Comparison of ENCODE assay signal across 9 cellular contexts in genomic region chr11:15074206-15075161, GRCh38. TPM values are rescaled to one million over a fixed set of nuclear protein-coding genes. Genes with fewer than 3 reads are reported as not detected.
DNase-seq lines count a peak whose midpoint lies in the region; ATAC-seq and TF ChIP-seq lines count a peak whose summit lies in the region.
"Had no signal": no experiment of that assay in that cellular context is flagged by ENCODE, and none has a peak within 500 bp of the region (broad histone marks: within the 10 kb centered on the region; RNA-seq: fewer than 3 reads in every experiment).

No MANE protein-coding gene starts in this region.

- H3F3A ChIP-seq in neural cell (ENCODE audit: insufficient read depth, low read length, poor library complexity, severe bottlenecking), result no peaks in the 10 kb centered on the region

- no peak for TF ChIP-seq EP300 in neural cell (conservative IDR thresholded peaks at IDR 0.05; ENCODE audit: poor library complexity, severe bottlenecking)
- no peak for TF ChIP-seq EP300 in stomach (IDR thresholded peaks at IDR 0.05)

- no peaks in the 10 kb centered on the region for H3K79me2 ChIP-seq in neural cell (replicated peaks; ENCODE audit: insufficient read depth, low read length)

- H3K27ac ChIP-seq in Panc1 (ENCODE audit: low read length), result no peak overlapping the region
- no peak overlapping the region for H3K27ac ChIP-seq in neural cell (ENCODE audit: low read length)
- H3K27ac ChIP-seq in stomach, result no peak overlapping the region

- BruUV-seq in Panc1 (replicated peaks; lab: Mats Ljungman, UMichigan), result no TSS peak

- CTCF ChIA-PET in Panc1 (lab: Charles Lee), result interaction anchor here (0.6 to 2.9 kb wide), 5 partner anchors 25 to 384 kb away, joined by 3 to 44 read pairs (median 4); no protein-coding TSS in a partner anchor

- DNase-seq in DMS153 treated with DMSO at 0.1 percent for 48 hours (lab: John Stamatoyannopoulos, UW; ENCODE audit: unreplicated experiment), result peak; percentile 94
- peak; percentile 63 for DNase-seq in Jurkat, Clone E6-1 (ENCODE audit: low read depth, low spot score)
- DNase-seq in Panc1 (ENCODE audit: low read depth, low spot score), result peak; percentile 33
- peak; percentile 66 for DNase-seq in activated T-helper 1 cell treated with Interleukin-2 at 50 U/mL for 16 hours (ENCODE audit: low read depth)
- DNase-seq in fibroblast of the conjunctiva (ENCODE audit: low read depth), result peak; percentile 41
- peak; percentile 91 for DNase-seq in stomach

- peak overlapping the region; percentile 43 for H3K4me3 ChIP-seq in Jurkat, Clone E6-1 (ENCODE audit: low read length)
- H3K4me3 ChIP-seq in Panc1 (ENCODE audit: low read depth in 2 of 2, low read length in 2 of 2) (peak overlapping the region; percentile 25 to 59), neural cell (ENCODE audit: low read length) (peak overlapping the region; percentile 68), stomach (peak overlapping the region; percentile 28 to 48 (median 37))

- H3K4me1 ChIP-seq in Panc1 (ENCODE audit: control insufficient read depth, insufficient read depth, low read length), result 0 out of 2 replicates have a peak, but pooled peaks cover 3% of the 10 kb centered on the region
- H3K4me1 ChIP-seq in stomach, result peaks cover 15 to 23% (median 22%) of the 10 kb centered on the region in 4 donors

- no peaks in the 10 kb centered on the region for H4K20me1 ChIP-seq in neural cell (ENCODE audit: insufficient read depth)

- ATAC-seq in GM21723 (IDR thresholded peaks at IDR 0.05; ENCODE audit: unreplicated experiment) (peak; percentile 94), Panc1 (peak; percentile 95)

- H3K9me3 ChIP-seq in Panc1 (ENCODE audit: control insufficient read depth, insufficient read depth, low read depth, low read length) (no peaks in the 10 kb centered on the region), neural cell (ENCODE audit: low read length) (no peaks in the 10 kb centered on the region), stomach (peaks cover 3 to 13% (median 4%) of the 10 kb centered on the region in 4 donors)

- 3 to 6% (median 4%) methylated on average over 24 to 33 of the region's 33 CpGs for WGBS in stomach, 5 donors

- no peak overlapping the region for H3K4me2 ChIP-seq in neural cell (ENCODE audit: low read length)

- intact Hi-C loops in Panc1 (cut with micrococcal nuclease; ENCODE audit: unreplicated experiment), result loop anchor here (1.0 to 10.0 kb wide), 4 partner anchors 102 to 550 kb away; partner anchors contain the start of genes CALCA and PSMA1
- intact Hi-C loops in stomach (cut with DNase I; ENCODE audit: low total_unique reads), result loop anchor here (10.0 kb wide), 2 partner anchors 160 to 280 kb away; no protein-coding TSS in a partner anchor

- H3K36me3 ChIP-seq in Panc1 (ENCODE audit: control insufficient read depth, insufficient read depth, low read length) (no peaks in the 10 kb centered on the region), neural cell (ENCODE audit: insufficient read depth, low read length) (no peaks in the 10 kb centered on the region), stomach (no peaks in the 10 kb centered on the region)

- no peak overlapping the region for H2AFZ ChIP-seq in neural cell (ENCODE audit: low read depth, low read length)

- no peak overlapping the region for H3K9ac ChIP-seq in neural cell (ENCODE audit: low read length)

- no peak for TF ChIP-seq POLR2A in stomach (IDR thresholded peaks at IDR 0.05)

- peaks cover 6% of the 10 kb centered on the region for H3K27me3 ChIP-seq in Panc1 (ENCODE audit: control insufficient read depth, insufficient read depth, low read length)
- peaks cover 20% of the 10 kb centered on the region for H3K27me3 ChIP-seq in neural cell (ENCODE audit: insufficient read depth, low read depth, low read length)
- H3K27me3 ChIP-seq in stomach, result peaks cover 0 to 55% (median 39%) of the 10 kb centered on the region in 3 donors

- TF ChIP-seq RAD21 in neural cell (conservative IDR thresholded peaks at IDR 0.05), result peak; percentile 69

- in situ Hi-C loops in Panc1 (cut with HindIII; ENCODE audit: low pct_unique_long_range_greater_than_20kb, low sequenced_read_pairs), result no loop called here

- no peaks in the 10 kb centered on the region for H3K9me2 ChIP-seq in neural cell (ENCODE audit: insufficient read depth, low read length)

- POLR2A ChIA-PET in Panc1 (lab: Charles Lee), result interaction anchor here (0.7 kb wide), 1 partner anchor 17 kb away, joined by 3 read pairs; no protein-coding TSS in a partner anchor

- TF ChIP-seq CTCF in Panc1 (IDR thresholded peaks at IDR 0.05), result peak; percentile 94
- peak; percentile 69 for TF ChIP-seq CTCF in neural cell (IDR thresholded peaks at IDR 0.05; ENCODE audit: poor library complexity, severe bottlenecking)
- peak in 5 of 7 experiments; percentile 47 to 71 (median 67) for TF ChIP-seq CTCF in stomach (IDR thresholded peaks at IDR 0.05)

TF ChIP-seq in neural cell, 6 proteins besides CTCF, POLR2A, EP300 and RAD21:
- no peak for TF ChIP-seq MXI1 (conservative IDR thresholded peaks at IDR 0.05; ENCODE audit: poor library complexity, severe bottlenecking)
- no peak for TF ChIP-seq EZH2 (IDR thresholded peaks at IDR 0.05; ENCODE audit: borderline replicate concordance, insufficient read depth, low read length, poor library complexity, severe bottlenecking)
- peak; percentile 81 for TF ChIP-seq SMC3 (conservative IDR thresholded peaks at IDR 0.05; ENCODE audit: poor library complexity)
- TF ChIP-seq POLR2AphosphoS5 (IDR thresholded peaks at IDR 0.05), result no peak

RNA-seq across cellular contexts. Expression of gene CALCB, which starts 1.1 kb away (rescaled TPM):
- not detected for polyA plus RNA-seq in Jurkat, Clone E6-1 (2012; ENCODE audit: insufficient read depth, insufficient read length)
- total RNA-seq in Panc1 (2021; ENCODE audit: unreplicated experiment) (not detected), stomach (under 1 TPM in 1 of 5 donors, not detected in 4; 0.43 TPM)
- not detected for polyA plus RNA-seq in Panc1 (2012; ENCODE audit: insufficient read length)
- polyA plus RNA-seq in neural cell (not detected in 2 replicates), stomach (under 1 TPM in 1 of 3 donors, not detected in 2; 0.12 TPM)
- not detected in 2 replicates for polyA minus RNA-seq in neural cell

RNA-seq across cellular contexts. Expression of gene INSC, which starts 40.2 kb away (rescaled TPM):
- not detected for polyA plus RNA-seq in Jurkat, Clone E6-1 (2012; ENCODE audit: insufficient read depth, insufficient read length)
- 0.08 TPM for total RNA-seq in Panc1 (2021; ENCODE audit: unreplicated experiment)
- polyA plus RNA-seq in Panc1 (2012; ENCODE audit: insufficient read length), result 0.19 TPM
- polyA plus RNA-seq in neural cell, result 0.12 TPM in 1 of 2 replicates, not detected in the other
- polyA minus RNA-seq in neural cell, result not detected in 2 replicates
- total RNA-seq in stomach, result 10 to 100 TPM in 1 of 5 donors, 1 to 10 TPM in 3, not detected in 1; 1.2 to 23.2 (median 2.7) TPM
- polyA plus RNA-seq in stomach, result 10 to 100 TPM in 1 of 3 donors, 1 to 10 TPM in 1, under 1 TPM in 1; 0.75 to 11.0 (median 6.6) TPM
- total RNA-seq: pulmonary artery endothelial cell had no signal

Comparison
In these comparisons a context has a peak if more than half of its experiments do, and no peak if none do; other contexts are left out.
1. DNase-seq: peak in every context shown above with its lines; median percentile 94 in DMS153 treated with DMSO at 0.1 percent for 48 hours; 91 in stomach; 66 in activated T-helper 1 cell treated with Interleukin-2 at 50 U/mL for 16 hours; 63 in Jurkat, Clone E6-1; 41 in fibroblast of the conjunctiva; 33 in Panc1.